In genomic region chr15:45112143-45112591, GRCh38 we compare ENCODE assay signal across 13 cellular contexts. TPM values are rescaled to one million over a fixed set of nuclear protein-coding genes. Genes with fewer than 3 reads are reported as not detected.
DNase-seq lines count a peak whose midpoint lies in the region; FAIRE-seq and TF ChIP-seq lines count a peak whose summit lies in the region.
"Had no signal": no experiment of that assay in that cellular context is flagged by ENCODE, and none has a peak within 500 bp of the region (broad histone marks: within the 10 kb centered on the region; RNA-seq: fewer than 3 reads in every experiment).

No MANE protein-coding gene starts in this region.

- peak overlapping the region; percentile 65 for H3K4me2 ChIP-seq in neural progenitor cell

- H3K9me3 Mint-ChIP-seq in Caco-2 (ENCODE audit: unreplicated experiment) = no peaks in the 10 kb centered on the region
- peaks cover 4% of the 10 kb centered on the region for H3K9me3 Mint-ChIP-seq in neural progenitor cell

- intact Hi-C loops in Caco-2 (cut with micrococcal nuclease; ENCODE audit: unreplicated experiment) = no loop called here

- H3K36me3 Mint-ChIP-seq in Caco-2 (ENCODE audit: insufficient read depth, unreplicated experiment) = peaks cover 6% of the 10 kb centered on the region
- H3K36me3 Mint-ChIP-seq in neural progenitor cell = no peaks in the 10 kb centered on the region

- POLR2A ChIA-PET in Caco-2 (lab: Charles Lee) = no interaction called here

- BruUV-seq in Caco-2 (replicated peaks; lab: Mats Ljungman, UMichigan) = no TSS peak

- FAIRE-seq in GM12892 (lab: Jason Lieb, UNC) = no peak

- no peak for DNase-seq in Caco-2
- peak; percentile 39 for DNase-seq in NCI-H69 (lab: John Stamatoyannopoulos, UW)
- DNase-seq in effector memory CD4-positive, alpha-beta T cell = no peak
- no peak for DNase-seq in neural progenitor cell (ENCODE audit: low spot score)
- DNase-seq in activated CD4-positive, CD25-positive, alpha-beta regulatory T cell (lab: John Stamatoyannopoulos, UW) = no peak
- DNase-seq in DMS53 (lab: John Stamatoyannopoulos, UW) = no peak
- DNase-seq in NCI-H510A treated with DMSO at 0.1 percent for 48 hours (lab: John Stamatoyannopoulos, UW) = no peak
- DNase-seq in GM12892 (ENCODE audit: insufficient read length) = no peak
- DNase-seq: activated effector memory CD4-positive, alpha-beta T cell treated with Interleukin-2 at 50 U/mL for 16 hours; NCI-H1105 treated with DMSO at 0.1 percent for 48 hours; NK-92 treated with Interleukin-12 subunit alpha and Interleukin-12 subunit beta, amount 100 ng/mL, for 24 hours had no signal

- peak overlapping the region; percentile 31 for H3K4me3 ChIP-seq in Caco-2 (ENCODE audit: low read depth, low read length)
- peak overlapping the region; percentile 35 for H3K4me3 ChIP-seq in effector memory CD4-positive, alpha-beta T cell (ENCODE audit: insufficient read depth, low read depth, low read length, poor library complexity, severe bottlenecking)
- peak overlapping the region; percentile 13 for H3K4me3 ChIP-seq in neural progenitor cell

- no peaks in the 10 kb centered on the region for H3K9me3 ChIP-seq in Caco-2
- H3K9me3 ChIP-seq in effector memory CD4-positive, alpha-beta T cell (ENCODE audit: control insufficient read depth, low read length) = no peaks in the 10 kb centered on the region
- no peaks in the 10 kb centered on the region for H3K9me3 ChIP-seq in neural progenitor cell (ENCODE audit: low read depth)

- TF ChIP-seq CTCF in Caco-2 (IDR thresholded peaks at IDR 0.05; ENCODE audit: insufficient read depth in 1 of 2, low read depth in 1 of 2, low read length in 1 of 2, severe bottlenecking in 1 of 2, unreplicated experiment in 1 of 2) (no peak), neural progenitor cell (IDR thresholded peaks at IDR 0.05) (no peak)

- H3K4me3 Mint-ChIP-seq in Caco-2 (ENCODE audit: unreplicated experiment) (peak overlapping the region; percentile 77), neural progenitor cell (peak overlapping the region; percentile 59)

- H3K79me2 ChIP-seq in neural progenitor cell (ENCODE audit: low read depth) = no peaks in the 10 kb centered on the region

- H3K9ac ChIP-seq in neural progenitor cell = no peak overlapping the region

- H3K4me1 Mint-ChIP-seq in Caco-2 (ENCODE audit: low read depth, unreplicated experiment) (peaks cover 8% of the 10 kb centered on the region), neural progenitor cell (peaks cover 16% of the 10 kb centered on the region)

- peaks cover 4% of the 10 kb centered on the region for H3K27me3 Mint-ChIP-seq in Caco-2 (ENCODE audit: insufficient read depth, unreplicated experiment)
- peaks cover 79% of the 10 kb centered on the region for H3K27me3 Mint-ChIP-seq in neural progenitor cell (ENCODE audit: insufficient read depth, low read depth)

- no peaks in the 10 kb centered on the region for H3F3A ChIP-seq in neural progenitor cell (ENCODE audit: low read depth)

- H3K4me1 ChIP-seq in Caco-2 = no peaks in the 10 kb centered on the region
- peaks cover 36% of the 10 kb centered on the region for H3K4me1 ChIP-seq in effector memory CD4-positive, alpha-beta T cell (ENCODE audit: control insufficient read depth, insufficient read depth, low read length, poor library complexity, severe bottlenecking)
- H3K4me1 ChIP-seq in neural progenitor cell = no peaks in the 10 kb centered on the region

- H3K36me3 ChIP-seq in Caco-2 (ENCODE audit: control insufficient read depth, insufficient read depth, low read length) (no peaks in the 10 kb centered on the region), neural progenitor cell (no peaks in the 10 kb centered on the region)
- H3K36me3 ChIP-seq in effector memory CD4-positive, alpha-beta T cell (ENCODE audit: control insufficient read depth, insufficient read depth, low read length) = no peaks in the 10 kb centered on the region

- TF ChIP-seq POLR2A in GM12892 (IDR thresholded peaks at IDR 0.05; ENCODE audit: low read depth, low read length) = no peak

- CTCF ChIA-PET in Caco-2 (lab: Charles Lee) = no interaction called here

- peak overlapping the region; percentile 9 for H2AFZ ChIP-seq in neural progenitor cell (replicated peaks)

- H3K27me3 ChIP-seq in Caco-2 (replicated peaks; ENCODE audit: control insufficient read depth, insufficient read depth, low read length) (no peaks in the 10 kb centered on the region), neural progenitor cell (peaks cover 91% of the 10 kb centered on the region)
- H3K27me3 ChIP-seq in effector memory CD4-positive, alpha-beta T cell (replicated peaks; ENCODE audit: control insufficient read depth, insufficient read depth, low read length, poor library complexity, severe bottlenecking) = peaks cover 57% of the 10 kb centered on the region

- no peak overlapping the region for H3K27ac ChIP-seq in effector memory CD4-positive, alpha-beta T cell (ENCODE audit: insufficient read depth, low read length, poor library complexity, severe bottlenecking)
- H3K27ac ChIP-seq in neural progenitor cell = no peak overlapping the region

- peaks cover 27% of the 10 kb centered on the region for H4K20me1 ChIP-seq in neural progenitor cell (ENCODE audit: low read depth)

- H3K27ac Mint-ChIP-seq in Caco-2 (ENCODE audit: unreplicated experiment) (no peak overlapping the region), neural progenitor cell (no peak overlapping the region)

RNA-seq across cellular contexts. Expression of gene DUOX2, which starts 1.8 kb away (rescaled TPM):
- total RNA-seq in Caco-2 (2022) = 6.9 and 8.3 TPM in 2 replicates
- not detected in 2 replicates for total RNA-seq in neural progenitor cell (ENCODE audit: low replicate concordance)
- 0.04 TPM for polyA plus RNA-seq in GM12892 (2012; ENCODE audit: missing spikeins)
- total RNA-seq: T-helper 1 cell treated with Interleukin-12 subunit alpha and Interleukin-12 subunit beta and Interleukin-4 antibody, amounts not matched to agents 30 ng/mL and 1 ng/mL, for 36 hours had no signal

RNA-seq across cellular contexts. Expression of gene DUOXA2, which starts 2.0 kb away (rescaled TPM):
- total RNA-seq in Caco-2 (2022) = 1.5 and 1.6 TPM in 2 replicates
- not detected in 2 replicates for total RNA-seq in neural progenitor cell (ENCODE audit: low replicate concordance)
- not detected for polyA plus RNA-seq in GM12892 (2012; ENCODE audit: missing spikeins)
- total RNA-seq: posterior vena cava; T-helper 1 cell treated with Interleukin-12 subunit alpha and Interleukin-12 subunit beta and Interleukin-4 antibody, amounts not matched to agents 30 ng/mL and 1 ng/mL, for 36 hours had no signal

RNA-seq across cellular contexts. Expression of gene DUOXA1, which starts 17.5 kb away (rescaled TPM):
- total RNA-seq in Caco-2 (2022) (0.39 TPM in 1 of 2 replicates, not detected in the other), neural progenitor cell (ENCODE audit: low replicate concordance) (not detected in 2 replicates)
- not detected for polyA plus RNA-seq in GM12892 (2012; ENCODE audit: missing spikeins)

RNA-seq across cellular contexts. Expression of gene DUOX1, which starts 17.6 kb away (rescaled TPM):
- total RNA-seq in Caco-2 (2022) (0.14 and 0.56 TPM in 2 replicates), neural progenitor cell (ENCODE audit: low replicate concordance) (0.09 and 0.30 TPM in 2 replicates)
- 0.81 TPM for polyA plus RNA-seq in GM12892 (2012; ENCODE audit: missing spikeins)
